ENCODE assay signal across 6 cellular contexts in the genomic region with DNA sequence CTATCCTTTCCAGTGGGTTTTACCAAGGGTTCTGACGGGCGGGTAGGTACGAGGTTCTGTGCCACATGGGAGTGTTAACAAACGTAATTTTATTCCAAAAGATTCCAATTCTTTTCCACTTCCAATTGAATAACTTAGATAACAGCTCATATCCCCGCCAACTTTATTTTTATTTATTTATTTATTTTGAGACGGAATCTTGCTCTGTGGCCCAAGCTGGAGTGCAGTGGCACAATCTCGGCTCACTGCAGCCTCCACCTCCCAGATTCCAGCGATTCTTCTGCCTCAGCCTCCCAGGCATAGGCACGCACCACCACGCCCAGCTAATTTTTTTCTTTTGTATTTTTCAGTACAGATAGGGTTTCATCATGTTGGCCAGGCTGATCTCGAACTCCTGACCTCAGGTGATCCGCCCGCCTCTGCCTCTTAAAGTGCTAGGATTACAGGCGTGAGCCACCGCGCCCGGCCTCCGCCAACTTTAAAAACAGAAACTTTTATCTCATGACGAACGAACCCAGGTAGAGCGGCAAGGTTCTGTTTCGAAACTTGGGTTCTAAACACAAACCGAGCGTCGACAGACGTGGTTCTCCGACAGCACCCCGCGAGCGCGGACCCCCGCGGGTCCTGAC. TPM values are rescaled to one million over a fixed set of nuclear protein-coding genes. Genes with fewer than 3 reads are reported as not detected.
DNase-seq lines count a peak whose midpoint lies in the region; ATAC-seq lines count a peak whose summit lies in the region.

No MANE protein-coding gene starts in this region.

- peak overlapping the region; percentile 76 to 82 for H3K4me3 ChIP-seq in mesenchymal stem cell (ENCODE audit: insufficient read depth in 1 of 2, low read depth in 1 of 2, low read length in 2 of 2)

- no peak overlapping the region for H3K14ac ChIP-seq in mesenchymal stem cell (ENCODE audit: low read length in 2 of 2)

- peaks cover 16% of the 10 kb centered on the region for H3K4me1 ChIP-seq in mesenchymal stem cell (ENCODE audit: control insufficient read depth, insufficient read depth, low read depth, low read length)

- no peak overlapping the region for H2AK5ac ChIP-seq in mesenchymal stem cell (ENCODE audit: low read length, severe bottlenecking)

- H2AFZ ChIP-seq in mesenchymal stem cell (ENCODE audit: low read depth, low read length), result no peak overlapping the region

- H3K36me3 ChIP-seq in mesenchymal stem cell (ENCODE audit: control insufficient read depth in 1 of 2, insufficient read depth in 2 of 2, low read depth in 1 of 2, low read length in 2 of 2), result peaks cover 45 to 50% of the 10 kb centered on the region in 2 experiments

- 6% methylated on average over 28 of the region's 33 CpGs for WGBS in mesenchymal stem cell

- no peak overlapping the region for H2BK5ac ChIP-seq in mesenchymal stem cell (ENCODE audit: low read depth, low read length, poor library complexity, severe bottlenecking)

- no peaks in the 10 kb centered on the region for H3K27me3 ChIP-seq in mesenchymal stem cell (ENCODE audit: control insufficient read depth in 1 of 2, insufficient read depth in 1 of 2, low read length in 2 of 2)

- no peak overlapping the region for H2BK12ac ChIP-seq in mesenchymal stem cell (ENCODE audit: low read length in 2 of 2)

- peak overlapping the region; percentile 48 for H2BK15ac ChIP-seq in mesenchymal stem cell (ENCODE audit: low read depth, poor library complexity, severe bottlenecking)

- no peak overlapping the region for H4K91ac ChIP-seq in mesenchymal stem cell (ENCODE audit: low read length)

- peak overlapping the region in 1 of 2 experiments; percentile 47 for H3K4ac ChIP-seq in mesenchymal stem cell (ENCODE audit: low read depth in 1 of 2, low read length in 2 of 2)

- peak overlapping the region; percentile 77 for H2BK120ac ChIP-seq in mesenchymal stem cell (ENCODE audit: low read depth, low read length)

- H4K8ac ChIP-seq in mesenchymal stem cell (ENCODE audit: low read length), result no peak overlapping the region

- H3K9me3 ChIP-seq in mesenchymal stem cell (ENCODE audit: control insufficient read depth, low read length), result no peaks in the 10 kb centered on the region

- peak overlapping the region; percentile 89 for H3K9ac ChIP-seq in mesenchymal stem cell (ENCODE audit: low read length)

- peak overlapping the region; percentile 43 to 67 for H3K18ac ChIP-seq in mesenchymal stem cell (ENCODE audit: low read depth in 1 of 2, low read length in 2 of 2)

- ATAC-seq in HG03520 (IDR thresholded peaks at IDR 0.05; ENCODE audit: unreplicated experiment), result no peak
- no peak for ATAC-seq in GM19467 (IDR thresholded peaks at IDR 0.05; ENCODE audit: unreplicated experiment)

- peaks cover 20% of the 10 kb centered on the region for H3K79me1 ChIP-seq in mesenchymal stem cell (replicated peaks; ENCODE audit: low read length, poor library complexity, severe bottlenecking)

- H3K27ac ChIP-seq in mesenchymal stem cell (ENCODE audit: low read length, poor library complexity, severe bottlenecking), result peak overlapping the region; percentile 56

- DNase-seq in SIG-M5 treated with dmso at 0.1 percent for 504 hours (lab: John Stamatoyannopoulos, UW; ENCODE audit: unreplicated experiment), result peak; percentile 22
- DNase-seq in SIG-M5 (lab: John Stamatoyannopoulos, UW), result no peak
- peak; percentile 59 for DNase-seq in activated naive CD4-positive, alpha-beta T cell treated with anti-CD3 and anti-CD28 coated beads, Interleukin-2, amount 50 U/mL, for 16 hours
- DNase-seq in mesenchymal stem cell, result peak; percentile 34

- no peak overlapping the region for H3K23ac ChIP-seq in mesenchymal stem cell (ENCODE audit: low read length in 2 of 2)

- peak overlapping the region; percentile 65 for H3K4me2 ChIP-seq in mesenchymal stem cell (ENCODE audit: low read length, poor library complexity, severe bottlenecking)

RNA-seq across cellular contexts. Expression of a gene that starts 0.6 kb away (rescaled TPM):
- 31.9 TPM for polyA plus RNA-seq in mesenchymal stem cell (2013, experiment 1 of 2)
- 32.9 TPM for polyA plus RNA-seq in mesenchymal stem cell (2013, experiment 2 of 2)

RNA-seq across cellular contexts. Expression of a gene that starts 14.5 kb away (rescaled TPM):
- 0.23 TPM for polyA plus RNA-seq in mesenchymal stem cell (2013, experiment 1 of 2)
- 0.21 TPM for polyA plus RNA-seq in mesenchymal stem cell (2013, experiment 2 of 2)

RNA-seq across cellular contexts. Expression of a gene that starts 17.2 kb away (rescaled TPM):
- 126 TPM for polyA plus RNA-seq in mesenchymal stem cell (2013, experiment 1 of 2)
- polyA plus RNA-seq in mesenchymal stem cell (2013, experiment 2 of 2), result 118 TPM

RNA-seq across cellular contexts. Expression of a gene that starts 27.4 kb away (rescaled TPM):
- polyA plus RNA-seq in mesenchymal stem cell (2013, experiment 1 of 2), result 9.4 TPM
- polyA plus RNA-seq in mesenchymal stem cell (2013, experiment 2 of 2), result 9.8 TPM

RNA-seq across cellular contexts. Expression of a gene that starts 36.1 kb away (rescaled TPM):
- 22.1 TPM for polyA plus RNA-seq in mesenchymal stem cell (2013, experiment 1 of 2)
- polyA plus RNA-seq in mesenchymal stem cell (2013, experiment 2 of 2), result 22.2 TPM
